In genomic region chr20:45097485-45098095, GRCh38 we compare ENCODE assay signal across 1 cellular context.
TF ChIP-seq lines count a peak whose summit lies in the region.

No MANE protein-coding gene starts in this region.

TF ChIP-seq in HepG2, 621 proteins besides CTCF, POLR2A, EP300 and RAD21:
- TF ChIP-seq CHCHD3 (CRISPR knock-in tag; IDR thresholded peaks at IDR 0.05) (no peak), STAT5B (CRISPR knock-in tag; IDR thresholded peaks at IDR 0.05) (no peak), ZBTB44 (CRISPR knock-in tag; IDR thresholded peaks at IDR 0.05) (no peak), HES4 (CRISPR knock-in tag; IDR thresholded peaks at IDR 0.05; ENCODE audit: borderline replicate concordance) (0 out of 2 replicates have a peak, but pooled peaks have one; percentile 53), DNMT1 (CRISPR knock-in tag; IDR thresholded peaks at IDR 0.05) (peak; percentile 48; the same call in 1 of the 2 replicates)
TF ChIP-seq in HepG2: peak in this region for 2.
